Comparison of ENCODE assay signal across 13 cellular contexts in genomic region chr1:168728452-168729404, GRCh38. TPM values are rescaled to one million over a fixed set of nuclear protein-coding genes. Genes with fewer than 3 reads are reported as not detected.
DNase-seq lines count a peak whose midpoint lies in the region; ATAC-seq and TF ChIP-seq lines count a peak whose summit lies in the region.
"Had no signal": no experiment of that assay in that cellular context is flagged by ENCODE, and none has a peak within 500 bp of the region (broad histone marks: within the 10 kb centered on the region; RNA-seq: fewer than 3 reads in every experiment).

DPT (minus strand) TSS chr1:168729206; CDS start chr1:168729174, 32 bp downstream.

- H3K4me1 Mint-ChIP-seq in neural progenitor cell, result no peaks in the 10 kb centered on the region

- H2AFZ ChIP-seq in neural progenitor cell (replicated peaks), result no peak within 1 kb of the TSS

- no peaks in the 10 kb centered on the region for H3K79me2 ChIP-seq in neural progenitor cell (ENCODE audit: low read depth)

- H3K9me3 ChIP-seq in MG63, result no peaks in the 10 kb centered on the region
- no peaks in the 10 kb centered on the region for H3K9me3 ChIP-seq in neural progenitor cell (ENCODE audit: low read depth)
- H3K9me3 ChIP-seq in upper lobe of left lung, result no peaks in the 10 kb centered on the region

- no peak for TF ChIP-seq POLR2A in upper lobe of left lung (IDR thresholded peaks at IDR 0.05)

- H3F3A ChIP-seq in neural progenitor cell (ENCODE audit: low read depth), result no peaks in the 10 kb centered on the region

- no peaks in the 10 kb centered on the region for H4K20me1 ChIP-seq in neural progenitor cell (ENCODE audit: low read depth)

- H3K27ac ChIP-seq in neural progenitor cell (no peak within 1 kb of the TSS), upper lobe of left lung (peak within 1 kb of the TSS in 1 of 4 donors; percentile 1)
- H3K27ac ChIP-seq: epithelial cell of prostate had no signal

- H3K9me3 Mint-ChIP-seq in neural progenitor cell, result peaks cover 3% of the 10 kb centered on the region

- no peaks in the 10 kb centered on the region for H3K27me3 ChIP-seq in MG63
- no peaks in the 10 kb centered on the region for H3K27me3 ChIP-seq in neural progenitor cell
- H3K27me3 ChIP-seq in upper lobe of left lung, result no peaks in the 10 kb centered on the region

- no peak within 1 kb of the TSS for H3K4me3 Mint-ChIP-seq in neural progenitor cell

- H3K4me3 ChIP-seq in MG63 (no peak within 1 kb of the TSS), fibroblast of pulmonary artery (replicated peaks; ENCODE audit: low read depth, low read length) (no peak within 1 kb of the TSS), neural progenitor cell (no peak within 1 kb of the TSS), upper lobe of left lung (peak within 1 kb of the TSS in 3 of 4 donors; percentile 5 to 23 (median 13))
- H3K4me3 ChIP-seq: GM12878 had no signal

- ATAC-seq in upper lobe of left lung (ENCODE audit: low FRiP score in 2 of 2) (peak; percentile 32 to 86), GM19351 (IDR thresholded peaks at IDR 0.05; ENCODE audit: unreplicated experiment) (no peak), GM18873 (IDR thresholded peaks at IDR 0.05; ENCODE audit: low FRiP score, unreplicated experiment) (no peak)
- ATAC-seq: GM12878 had no signal

- H3K36me3 Mint-ChIP-seq in neural progenitor cell, result no peaks in the 10 kb centered on the region

- H3K4me2 ChIP-seq in neural progenitor cell, result no peak within 1 kb of the TSS

- no peaks in the 10 kb centered on the region for H3K36me3 ChIP-seq in MG63
- H3K36me3 ChIP-seq in neural progenitor cell, result no peaks in the 10 kb centered on the region
- H3K36me3 ChIP-seq in upper lobe of left lung, result no peaks in the 10 kb centered on the region

- no peak within 1 kb of the TSS for H3K9ac ChIP-seq in neural progenitor cell

- TF ChIP-seq CTCF in fibroblast of pulmonary artery (IDR thresholded peaks at IDR 0.05; ENCODE audit: low read length, missing control alignments) (no peak), neural progenitor cell (IDR thresholded peaks at IDR 0.05) (no peak), upper lobe of left lung (IDR thresholded peaks at IDR 0.05) (no peak)

- peak within 1 kb of the TSS; percentile 90 for H3K27ac Mint-ChIP-seq in neural progenitor cell

- peaks cover 8% of the 10 kb centered on the region for H3K27me3 Mint-ChIP-seq in neural progenitor cell (ENCODE audit: insufficient read depth, low read depth)

- 67 to 84% methylated on average over 8 to 14 of the region's 14 CpGs for WGBS in upper lobe of left lung, 2 donors

- DNase-seq in MG63 (peak; percentile 58), fibroblast of pulmonary artery (ENCODE audit: low read depth) (peak; percentile 51), neural progenitor cell (ENCODE audit: low spot score) (no peak), upper lobe of left lung (no peak), Ammon's horn (ENCODE audit: low spot score) (no peak), activated gamma-delta T cell treated with Interleukin-2 at 50 U/mL for 16 hours (no peak)
- DNase-seq: activated T-cell treated with anti-CD3 and anti-CD28 coated beads, Interleukin-2, amount 50 U/mL, for 1 hour had no signal

- H3K4me1 ChIP-seq in neural progenitor cell, result no peaks in the 10 kb centered on the region
- no peaks in the 10 kb centered on the region for H3K4me1 ChIP-seq in upper lobe of left lung

- no peak for TF ChIP-seq EP300 in upper lobe of left lung (IDR thresholded peaks at IDR 0.05)

RNA-seq across cellular contexts. Expression of gene DPT, which starts in this region (rescaled TPM):
- total RNA-seq in MG63 (2014; rRNA removed; shearing (Covaris generic); ENCODE audit: low replicate concordance), result not detected in 2 replicates
- not detected in 2 replicates for total RNA-seq in neural progenitor cell (ENCODE audit: low replicate concordance)
- 10 to 100 TPM in 5 of 6 donors, not detected in 1; 11.5 to 22.4 (median 12.3) TPM for total RNA-seq in upper lobe of left lung
- total RNA-seq: NCI-H460, pulmonary artery endothelial cell had no signal

Comparison
In these comparisons a context has a peak if more than half of its experiments do, and no peak if none do; other contexts are left out.
1. Peak in DNase-seq in MG63; RNA of the gene not detected or under 1 TPM.
2. H3K4me3 ChIP-seq: peak in upper lobe of left lung (3 of 4); none in MG63 (single experiment), fibroblast of pulmonary artery (single experiment) and neural progenitor cell (single experiment).
3. ATAC-seq: peak in upper lobe of left lung (2 of 2); none in GM19351 (single experiment) and GM18873 (single experiment).